ENCODE assay signal across 1 cellular context in genomic region chr6:15246217-15247211, GRCh38.
A peak's percentile ranks its signal among the peaks of the same experiment; 100 is the strongest.
TF ChIP-seq lines count a peak whose summit lies in the region.

No MANE protein-coding gene starts in this region.

TF ChIP-seq in K562, 482 proteins besides CTCF, POLR2A, EP300 and RAD21 (continued from another document and continues in another):
- TF ChIP-seq MYNN (IDR thresholded peaks at IDR 0.05) (no peak), MYNN (CRISPR knock-in tag; IDR thresholded peaks at IDR 0.05) (no peak), C11orf30 (IDR thresholded peaks at IDR 0.05; ENCODE audit: low read depth) (no peak), ZNF444 (CRISPR knock-in tag; IDR thresholded peaks at IDR 0.05) (no peak), ZBTB11 (CRISPR knock-in tag; IDR thresholded peaks at IDR 0.05) (no peak), ZNF318 (IDR thresholded peaks at IDR 0.05; ENCODE audit: borderline replicate concordance in 1 of 2, low read depth in 1 of 2) (peak in 1 of 2 experiments; percentile 13; a peak in 1 of 4 replicates), MED1 (CRISPR knock-in tag; IDR thresholded peaks at IDR 0.05; ENCODE audit: borderline replicate concordance) (no peak), DACH1 (IDR thresholded peaks at IDR 0.05; ENCODE audit: partially characterized antibody) (peak; percentile 7), SMARCB1 (IDR thresholded peaks at IDR 0.05; ENCODE audit: insufficient read length, low read depth) (no peak), RCOR1 (IDR thresholded peaks at IDR 0.05; ENCODE audit: borderline replicate concordance in 1 of 2, low read depth in 2 of 2, low read length in 2 of 2) (no peak), NONO (IDR thresholded peaks at IDR 0.05; ENCODE audit: low read depth in 2 of 2, low read length in 1 of 2) (peak in 1 of 2 experiments; percentile 15; a peak in 1 of 4 replicates), BRCA1 (IDR thresholded peaks at IDR 0.05) (no peak), BRCA1 (CRISPR knock-in tag; IDR thresholded peaks at IDR 0.05) (no peak), TRIM28 (IDR thresholded peaks at IDR 0.05) (no peak), RAD51 (IDR thresholded peaks at IDR 0.05; ENCODE audit: borderline replicate concordance, low read depth) (no peak), KLF6 (CRISPR knock-in tag; IDR thresholded peaks at IDR 0.05; ENCODE audit: borderline replicate concordance) (no peak)
- TF ChIP-seq, protein P1, sequence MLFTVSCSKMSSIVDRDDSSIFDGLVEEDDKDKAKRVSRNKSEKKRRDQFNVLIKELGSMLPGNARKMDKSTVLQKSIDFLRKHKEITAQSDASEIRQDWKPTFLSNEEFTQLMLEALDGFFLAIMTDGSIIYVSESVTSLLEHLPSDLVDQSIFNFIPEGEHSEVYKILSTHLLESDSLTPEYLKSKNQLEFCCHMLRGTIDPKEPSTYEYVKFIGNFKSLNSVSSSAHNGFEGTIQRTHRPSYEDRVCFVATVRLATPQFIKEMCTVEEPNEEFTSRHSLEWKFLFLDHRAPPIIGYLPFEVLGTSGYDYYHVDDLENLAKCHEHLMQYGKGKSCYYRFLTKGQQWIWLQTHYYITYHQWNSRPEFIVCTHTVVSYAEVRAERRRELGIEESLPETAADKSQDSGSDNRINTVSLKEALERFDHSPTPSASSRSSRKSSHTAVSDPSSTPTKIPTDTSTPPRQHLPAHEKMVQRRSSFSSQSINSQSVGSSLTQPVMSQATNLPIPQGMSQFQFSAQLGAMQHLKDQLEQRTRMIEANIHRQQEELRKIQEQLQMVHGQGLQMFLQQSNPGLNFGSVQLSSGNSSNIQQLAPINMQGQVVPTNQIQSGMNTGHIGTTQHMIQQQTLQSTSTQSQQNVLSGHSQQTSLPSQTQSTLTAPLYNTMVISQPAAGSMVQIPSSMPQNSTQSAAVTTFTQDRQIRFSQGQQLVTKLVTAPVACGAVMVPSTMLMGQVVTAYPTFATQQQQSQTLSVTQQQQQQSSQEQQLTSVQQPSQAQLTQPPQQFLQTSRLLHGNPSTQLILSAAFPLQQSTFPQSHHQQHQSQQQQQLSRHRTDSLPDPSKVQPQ (CRISPR knock-in tag; IDR thresholded peaks at IDR 0.05; ENCODE audit: borderline replicate concordance): no peak
- TF ChIP-seq, protein P2, sequence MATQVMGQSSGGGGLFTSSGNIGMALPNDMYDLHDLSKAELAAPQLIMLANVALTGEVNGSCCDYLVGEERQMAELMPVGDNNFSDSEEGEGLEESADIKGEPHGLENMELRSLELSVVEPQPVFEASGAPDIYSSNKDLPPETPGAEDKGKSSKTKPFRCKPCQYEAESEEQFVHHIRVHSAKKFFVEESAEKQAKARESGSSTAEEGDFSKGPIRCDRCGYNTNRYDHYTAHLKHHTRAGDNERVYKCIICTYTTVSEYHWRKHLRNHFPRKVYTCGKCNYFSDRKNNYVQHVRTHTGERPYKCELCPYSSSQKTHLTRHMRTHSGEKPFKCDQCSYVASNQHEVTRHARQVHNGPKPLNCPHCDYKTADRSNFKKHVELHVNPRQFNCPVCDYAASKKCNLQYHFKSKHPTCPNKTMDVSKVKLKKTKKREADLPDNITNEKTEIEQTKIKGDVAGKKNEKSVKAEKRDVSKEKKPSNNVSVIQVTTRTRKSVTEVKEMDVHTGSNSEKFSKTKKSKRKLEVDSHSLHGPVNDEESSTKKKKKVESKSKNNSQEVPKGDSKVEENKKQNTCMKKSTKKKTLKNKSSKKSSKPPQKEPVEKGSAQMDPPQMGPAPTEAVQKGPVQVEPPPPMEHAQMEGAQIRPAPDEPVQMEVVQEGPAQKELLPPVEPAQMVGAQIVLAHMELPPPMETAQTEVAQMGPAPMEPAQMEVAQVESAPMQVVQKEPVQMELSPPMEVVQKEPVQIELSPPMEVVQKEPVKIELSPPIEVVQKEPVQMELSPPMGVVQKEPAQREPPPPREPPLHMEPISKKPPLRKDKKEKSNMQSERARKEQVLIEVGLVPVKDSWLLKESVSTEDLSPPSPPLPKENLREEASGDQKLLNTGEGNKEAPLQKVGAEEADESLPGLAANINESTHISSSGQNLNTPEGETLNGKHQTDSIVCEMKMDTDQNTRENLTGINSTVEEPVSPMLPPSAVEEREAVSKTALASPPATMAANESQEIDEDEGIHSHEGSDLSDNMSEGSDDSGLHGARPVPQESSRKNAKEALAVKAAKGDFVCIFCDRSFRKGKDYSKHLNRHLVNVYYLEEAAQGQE (CRISPR knock-in tag; IDR thresholded peaks at IDR 0.05; ENCODE audit: low read depth): no peak
- TF ChIP-seq, protein P3, sequence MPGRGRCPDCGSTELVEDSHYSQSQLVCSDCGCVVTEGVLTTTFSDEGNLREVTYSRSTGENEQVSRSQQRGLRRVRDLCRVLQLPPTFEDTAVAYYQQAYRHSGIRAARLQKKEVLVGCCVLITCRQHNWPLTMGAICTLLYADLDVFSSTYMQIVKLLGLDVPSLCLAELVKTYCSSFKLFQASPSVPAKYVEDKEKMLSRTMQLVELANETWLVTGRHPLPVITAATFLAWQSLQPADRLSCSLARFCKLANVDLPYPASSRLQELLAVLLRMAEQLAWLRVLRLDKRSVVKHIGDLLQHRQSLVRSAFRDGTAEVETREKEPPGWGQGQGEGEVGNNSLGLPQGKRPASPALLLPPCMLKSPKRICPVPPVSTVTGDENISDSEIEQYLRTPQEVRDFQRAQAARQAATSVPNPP (IDR thresholded peaks at IDR 0.05; ENCODE audit: borderline replicate concordance, insufficient read depth, insufficient read length): no peak
- TF ChIP-seq, protein P4, sequence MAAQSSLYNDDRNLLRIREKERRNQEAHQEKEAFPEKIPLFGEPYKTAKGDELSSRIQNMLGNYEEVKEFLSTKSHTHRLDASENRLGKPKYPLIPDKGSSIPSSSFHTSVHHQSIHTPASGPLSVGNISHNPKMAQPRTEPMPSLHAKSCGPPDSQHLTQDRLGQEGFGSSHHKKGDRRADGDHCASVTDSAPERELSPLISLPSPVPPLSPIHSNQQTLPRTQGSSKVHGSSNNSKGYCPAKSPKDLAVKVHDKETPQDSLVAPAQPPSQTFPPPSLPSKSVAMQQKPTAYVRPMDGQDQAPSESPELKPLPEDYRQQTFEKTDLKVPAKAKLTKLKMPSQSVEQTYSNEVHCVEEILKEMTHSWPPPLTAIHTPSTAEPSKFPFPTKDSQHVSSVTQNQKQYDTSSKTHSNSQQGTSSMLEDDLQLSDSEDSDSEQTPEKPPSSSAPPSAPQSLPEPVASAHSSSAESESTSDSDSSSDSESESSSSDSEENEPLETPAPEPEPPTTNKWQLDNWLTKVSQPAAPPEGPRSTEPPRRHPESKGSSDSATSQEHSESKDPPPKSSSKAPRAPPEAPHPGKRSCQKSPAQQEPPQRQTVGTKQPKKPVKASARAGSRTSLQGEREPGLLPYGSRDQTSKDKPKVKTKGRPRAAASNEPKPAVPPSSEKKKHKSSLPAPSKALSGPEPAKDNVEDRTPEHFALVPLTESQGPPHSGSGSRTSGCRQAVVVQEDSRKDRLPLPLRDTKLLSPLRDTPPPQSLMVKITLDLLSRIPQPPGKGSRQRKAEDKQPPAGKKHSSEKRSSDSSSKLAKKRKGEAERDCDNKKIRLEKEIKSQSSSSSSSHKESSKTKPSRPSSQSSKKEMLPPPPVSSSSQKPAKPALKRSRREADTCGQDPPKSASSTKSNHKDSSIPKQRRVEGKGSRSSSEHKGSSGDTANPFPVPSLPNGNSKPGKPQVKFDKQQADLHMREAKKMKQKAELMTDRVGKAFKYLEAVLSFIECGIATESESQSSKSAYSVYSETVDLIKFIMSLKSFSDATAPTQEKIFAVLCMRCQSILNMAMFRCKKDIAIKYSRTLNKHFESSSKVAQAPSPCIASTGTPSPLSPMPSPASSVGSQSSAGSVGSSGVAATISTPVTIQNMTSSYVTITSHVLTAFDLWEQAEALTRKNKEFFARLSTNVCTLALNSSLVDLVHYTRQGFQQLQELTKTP (IDR thresholded peaks at IDR 0.05; ENCODE audit: low read depth in 1 of 2, partially characterized antibody in 2 of 2): peak; percentile 34 to 78
- TF ChIP-seq, protein P5, sequence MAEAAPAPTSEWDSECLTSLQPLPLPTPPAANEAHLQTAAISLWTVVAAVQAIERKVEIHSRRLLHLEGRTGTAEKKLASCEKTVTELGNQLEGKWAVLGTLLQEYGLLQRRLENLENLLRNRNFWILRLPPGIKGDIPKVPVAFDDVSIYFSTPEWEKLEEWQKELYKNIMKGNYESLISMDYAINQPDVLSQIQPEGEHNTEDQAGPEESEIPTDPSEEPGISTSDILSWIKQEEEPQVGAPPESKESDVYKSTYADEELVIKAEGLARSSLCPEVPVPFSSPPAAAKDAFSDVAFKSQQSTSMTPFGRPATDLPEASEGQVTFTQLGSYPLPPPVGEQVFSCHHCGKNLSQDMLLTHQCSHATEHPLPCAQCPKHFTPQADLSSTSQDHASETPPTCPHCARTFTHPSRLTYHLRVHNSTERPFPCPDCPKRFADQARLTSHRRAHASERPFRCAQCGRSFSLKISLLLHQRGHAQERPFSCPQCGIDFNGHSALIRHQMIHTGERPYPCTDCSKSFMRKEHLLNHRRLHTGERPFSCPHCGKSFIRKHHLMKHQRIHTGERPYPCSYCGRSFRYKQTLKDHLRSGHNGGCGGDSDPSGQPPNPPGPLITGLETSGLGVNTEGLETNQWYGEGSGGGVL (CRISPR knock-in tag; IDR thresholded peaks at IDR 0.05): no peak
